ENCODE assay signal across 9 cellular contexts in the genomic region with DNA sequence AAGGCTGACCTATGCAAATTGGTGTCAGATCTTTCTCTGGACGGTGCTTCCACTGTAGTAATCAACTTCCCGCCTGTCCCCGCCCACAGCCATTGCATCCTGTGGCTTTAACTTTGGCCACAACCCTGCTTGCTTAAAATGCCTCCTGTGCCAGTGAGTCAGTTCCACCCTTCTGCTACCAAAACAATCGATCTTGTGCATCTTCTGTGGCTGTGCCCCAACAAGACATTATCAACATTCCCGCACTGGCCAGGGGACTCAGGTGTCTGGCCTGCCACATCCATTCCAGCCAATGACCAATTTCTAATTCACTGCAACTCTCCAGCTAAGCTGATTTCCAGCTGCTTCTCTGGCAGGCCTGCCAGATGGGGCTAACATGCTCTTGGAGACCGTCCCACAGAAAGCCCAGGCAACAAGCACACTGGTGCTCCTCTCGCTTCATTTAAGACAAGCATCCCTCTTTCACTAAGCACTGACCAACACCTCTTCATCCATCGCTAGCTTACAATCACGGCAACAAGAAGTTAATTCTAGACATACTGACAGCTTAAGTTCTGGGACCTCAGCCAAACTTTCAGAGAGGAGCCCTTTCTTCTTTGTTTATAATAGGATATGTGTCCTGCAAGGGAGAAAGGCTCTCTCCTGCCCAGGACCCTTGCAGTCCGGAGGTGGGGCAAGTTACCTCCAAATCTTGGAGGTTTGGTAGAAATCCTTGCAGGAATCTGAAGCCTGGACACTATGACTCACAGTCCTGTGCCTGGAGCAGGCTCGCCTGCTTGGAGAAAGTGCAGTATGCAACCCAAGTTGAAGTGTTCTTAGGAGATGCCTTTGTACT. TPM values are rescaled to one million over a fixed set of nuclear protein-coding genes. Genes with fewer than 3 reads are reported as not detected.
A peak's percentile ranks its signal among the peaks of the same experiment; 100 is the strongest.
DNase-seq lines count a peak whose midpoint lies in the region; ATAC-seq and TF ChIP-seq lines count a peak whose summit lies in the region.
"Had no signal": no experiment of that assay in that cellular context is flagged by ENCODE, and none has a peak within 500 bp of the region (broad histone marks: within the 10 kb centered on the region; RNA-seq: fewer than 3 reads in every experiment).

No MANE protein-coding gene starts in this region.

- H3K9me3 ChIP-seq in GM23248 (ENCODE audit: low read depth) = no peaks in the 10 kb centered on the region
- no peaks in the 10 kb centered on the region for H3K9me3 ChIP-seq in Panc1 (ENCODE audit: control insufficient read depth, insufficient read depth, low read depth, low read length)

- peaks cover 32% of the 10 kb centered on the region for H3K79me2 ChIP-seq in GM23248 (ENCODE audit: insufficient read depth)

- intact Hi-C loops in Panc1 (cut with micrococcal nuclease; ENCODE audit: unreplicated experiment) = no loop called here

- DNase-seq in GM23248 (peak; percentile 89), Panc1 (ENCODE audit: low read depth, low spot score) (no peak), epithelial cell of esophagus (ENCODE audit: low read depth) (peak; percentile 71), omental fat pad (ENCODE audit: low spot score) (no peak), KBM-7 (no peak), NCI-H187 (lab: John Stamatoyannopoulos, UW) (no peak)

- CTCF ChIA-PET in Panc1 (lab: Charles Lee) = no interaction called here

- no TSS peak for BruUV-seq in Panc1 (replicated peaks; lab: Mats Ljungman, UMichigan)

- peak overlapping the region; percentile 39 for H3K4me3 ChIP-seq in GM23248
- no peak overlapping the region for H3K4me3 ChIP-seq in Panc1 (ENCODE audit: low read depth in 2 of 2, low read length in 2 of 2)
- no peak overlapping the region for H3K4me3 ChIP-seq in epithelial cell of esophagus (ENCODE audit: low read length)

- no peak for TF ChIP-seq CTCF in Panc1 (IDR thresholded peaks at IDR 0.05)
- no peak for TF ChIP-seq CTCF in epithelial cell of esophagus (IDR thresholded peaks at IDR 0.05; ENCODE audit: insufficient read depth, low read depth, low read length, missing control alignments)
- no peak for TF ChIP-seq CTCF in omental fat pad (IDR thresholded peaks at IDR 0.05)

- H3F3A ChIP-seq in GM23248 (ENCODE audit: insufficient read depth) = peaks cover 70% of the 10 kb centered on the region

- H3K36me3 ChIP-seq in GM23248 (ENCODE audit: low read depth) (no peaks in the 10 kb centered on the region), Panc1 (ENCODE audit: control insufficient read depth, insufficient read depth, low read length) (no peaks in the 10 kb centered on the region)

- peak overlapping the region; percentile 50 for H3K9ac ChIP-seq in GM23248

- POLR2A ChIA-PET in Panc1 (lab: Charles Lee) = no interaction called here

- no peaks in the 10 kb centered on the region for H4K20me1 ChIP-seq in GM23248 (ENCODE audit: insufficient read depth)

- peak overlapping the region; percentile 99 for H3K27ac ChIP-seq in GM23248
- no peak overlapping the region for H3K27ac ChIP-seq in Panc1 (ENCODE audit: low read length)

- H3K4me2 ChIP-seq in GM23248 (ENCODE audit: unreplicated experiment) = peak overlapping the region; percentile 79

- H2AFZ ChIP-seq in GM23248 = no peak overlapping the region; the same call in 1 of the 2 replicates

- WGBS in GM23248 (ENCODE audit: low coverage in 1 of 2, low lambda C conversion rate in 2 of 2, missing lambda C conversion rate in 2 of 2), 2 experiments = 3 to 5% methylated on average over 11 of the region's 11 CpGs

- H3K9me2 ChIP-seq in GM23248 (ENCODE audit: insufficient read depth) = no peaks in the 10 kb centered on the region

- in situ Hi-C loops in GM23248 (cut with MboI) (no loop called here), Panc1 (cut with HindIII; ENCODE audit: low pct_unique_long_range_greater_than_20kb, low sequenced_read_pairs) (no loop called here), KBM-7 (cut with MboI; ENCODE audit: low pct_unique_long_range_greater_than_20kb, low sequenced_read_pairs) (no loop called here)

- H3K4me1 ChIP-seq in GM23248 (ENCODE audit: insufficient read depth) (peaks cover 56% of the 10 kb centered on the region), Panc1 (ENCODE audit: control insufficient read depth, insufficient read depth, low read length) (no peaks in the 10 kb centered on the region)

- H3K27me3 ChIP-seq in GM23248 (replicated peaks; ENCODE audit: insufficient read depth) (no peaks in the 10 kb centered on the region), Panc1 (ENCODE audit: control insufficient read depth, insufficient read depth, low read length) (peaks cover 4% of the 10 kb centered on the region)

- peak; percentile 49; the same call in 1 of the 2 replicates for ATAC-seq in Panc1
- ATAC-seq in omental fat pad (ENCODE audit: low FRiP score) = peak; percentile 54
- ATAC-seq in HG02798 (IDR thresholded peaks at IDR 0.05; ENCODE audit: poor library complexity, unreplicated experiment) = no peak
- no peak for ATAC-seq in HG03135 (IDR thresholded peaks at IDR 0.05; ENCODE audit: unreplicated experiment)

RNA-seq across cellular contexts. Expression of a gene that starts 6.7 kb away (rescaled TPM):
- total RNA-seq in GM23248 (2014; rRNA removed; shearing (Covaris generic)) = 41.1 and 41.8 TPM in 2 replicates
- polyA plus RNA-seq in GM23248 (2016; fragmentation: Nextera tagmentation; extraction: Ambion mirVana) = 40.9 and 42.1 TPM in 2 replicates
- total RNA-seq in Panc1 (2021; ENCODE audit: unreplicated experiment) = 0.74 TPM
- polyA plus RNA-seq in Panc1 (2012; ENCODE audit: insufficient read length) = 0.23 TPM
- 10 to 100 TPM in 2 of 4 donors, 1 to 10 TPM in 1, under 1 TPM in 1; 0.75 to 27.1 (median 10.2) TPM for total RNA-seq in omental fat pad
- polyA plus RNA-seq: IgD-negative memory B cell had no signal

Comparison
In these comparisons a context has a peak if more than half of its experiments do, and no peak if none do; other contexts are left out.
1. DNase-seq: peak in GM23248 (single experiment) and epithelial cell of esophagus (single experiment); none in Panc1 (single experiment), omental fat pad (single experiment), KBM-7 (single experiment) and NCI-H187 (0 of 2).
2. ATAC-seq: peak in Panc1 (single experiment) and omental fat pad (single experiment); none in HG02798 (single experiment) and HG03135 (single experiment).